Comparison of ENCODE assay signal across 17 cellular contexts in the genomic region with DNA sequence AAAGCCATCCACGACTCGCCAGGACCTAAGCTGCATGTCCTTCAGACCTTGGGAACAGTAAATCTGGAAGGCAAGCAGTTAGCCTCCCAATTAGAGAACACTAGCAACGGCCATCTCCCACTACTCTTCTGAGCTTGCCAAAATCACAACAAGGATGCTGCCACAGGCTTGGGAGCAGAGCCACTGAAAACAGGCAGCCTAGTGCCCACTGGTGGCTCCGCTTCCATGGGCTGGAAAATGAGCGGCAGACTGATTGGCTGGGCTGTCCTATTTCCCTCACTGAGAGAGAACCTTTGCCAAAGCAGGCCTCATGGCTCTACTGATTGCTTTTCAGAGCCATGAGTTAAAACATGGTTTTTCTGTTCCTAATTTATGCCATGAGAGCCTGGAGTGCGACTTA.
DNase-seq lines count a peak whose midpoint lies in the region; ATAC-seq and TF ChIP-seq lines count a peak whose summit lies in the region.
"Had no signal": no experiment of that assay in that cellular context is flagged by ENCODE, and none has a peak within 500 bp of the region (broad histone marks: within the 10 kb centered on the region; RNA-seq: fewer than 3 reads in every experiment).

No MANE protein-coding gene starts in this region.

- H4K20me1 ChIP-seq in osteoblast (ENCODE audit: insufficient read depth, low read length) = no peaks in the 10 kb centered on the region
- H4K20me1 ChIP-seq: BLaER1 treated with 17β-estradiol and CSF1 and Interleukin-3, amounts not matched to agents 10 nM and 100 nM had no signal

- H3K4me3 ChIP-seq in astrocyte of the cerebellum (ENCODE audit: low read depth, low read length) (no peak overlapping the region), osteoblast (ENCODE audit: insufficient read depth, low read length) (no peak overlapping the region)
- H3K4me3 ChIP-seq: BLaER1 treated with 17β-estradiol and CSF1 and Interleukin-3, amounts not matched to agents 10 nM and 100 nM; HAP-1; vagina had no signal

- H3K9me3 ChIP-seq in osteoblast (ENCODE audit: low read depth, low read length) = no peaks in the 10 kb centered on the region
- H3K9me3 ChIP-seq: BLaER1 treated with 17β-estradiol and CSF1 and Interleukin-3, amounts not matched to agents 10 nM and 100 nM; HAP-1; neutrophil; vagina had no signal

- ATAC-seq in Right ventricle myocardium superior (ENCODE audit: poor library complexity) = peak; percentile 81
- ATAC-seq: stimulated activated naive CD8-positive, alpha-beta T cell treated with anti-CD3 and anti-CD28 coated beads, Interleukin-15, Interleukin-2, amounts not matched to agents 100 U/mL and 50 U/mL, for 24 hours had no signal

- H3K36me3 ChIP-seq in osteoblast (ENCODE audit: insufficient read depth, low read length) = no peaks in the 10 kb centered on the region
- H3K36me3 ChIP-seq: BLaER1 treated with 17β-estradiol and CSF1 and Interleukin-3, amounts not matched to agents 10 nM and 100 nM; HAP-1; neutrophil; vagina had no signal

- H2AFZ ChIP-seq in osteoblast (ENCODE audit: low read length) = peak overlapping the region; percentile 37

- in situ Hi-C loops in astrocyte of the cerebellum (cut with HindIII; ENCODE audit: low sequenced_read_pairs) = loop anchor here (25.0 kb wide), 2 partner anchors 230 to 620 kb away; partner anchors contain the start of gene OSR1

- no peaks in the 10 kb centered on the region for H3K79me2 ChIP-seq in osteoblast (ENCODE audit: insufficient read depth, low read length)

- DNase-seq in ELF-1 (ENCODE audit: low read depth, low spot score) (peak; percentile 3), astrocyte of the cerebellum (ENCODE audit: low read depth) (no peak), Right ventricle myocardium superior (peak; percentile 50), osteoblast (ENCODE audit: insufficient read length, low spot score, missing footprints) (no peak), dedifferentiated amniotic fluid mesenchymal stem cell (ENCODE audit: extremely low spot score) (no peak), putamen (ENCODE audit: low spot score) (no peak), NCI-H128 (lab: John Stamatoyannopoulos, UW; ENCODE audit: unreplicated experiment) (no peak), NCI-H2196 (lab: John Stamatoyannopoulos, UW; ENCODE audit: unreplicated experiment) (no peak)
- DNase-seq: activated effector memory CD4-positive, alpha-beta T cell treated with Interleukin-2 at 50 U/mL for 16 hours; mesenchymal stem cell; NCI-H1092; small intestine; stimulated activated naive CD8-positive, alpha-beta T cell treated with anti-CD3 and anti-CD28 coated beads, Interleukin-15, Interleukin-2, amounts not matched to agents 100 U/mL and 50 U/mL, for 24 hours had no signal

- H3K27ac ChIP-seq in osteoblast (ENCODE audit: low read depth, low read length) = no peak overlapping the region
- H3K27ac ChIP-seq: BLaER1 treated with 17β-estradiol and CSF1 and Interleukin-3, amounts not matched to agents 10 nM and 100 nM; neutrophil; vagina had no signal

- no peaks in the 10 kb centered on the region for H3K27me3 ChIP-seq in osteoblast (ENCODE audit: insufficient read depth, low read length)
- H3K27me3 ChIP-seq: BLaER1 treated with 17β-estradiol and CSF1 and Interleukin-3, amounts not matched to agents 10 nM and 100 nM; neutrophil; vagina had no signal

- intact Hi-C loops in Right ventricle myocardium superior (cut with DNase I) = loop anchor here (5.0 to 10.0 kb wide), 2 partner anchors 220 to 1122 kb away; no protein-coding TSS in a partner anchor

- peak; percentile 25 for TF ChIP-seq CTCF in astrocyte of the cerebellum (IDR thresholded peaks at IDR 0.05; ENCODE audit: low read depth, low read length, missing control alignments)
- TF ChIP-seq CTCF in osteoblast (IDR thresholded peaks at IDR 0.05; ENCODE audit: extremely low read depth, low read depth, low read length) = peak; percentile 32

- no peaks in the 10 kb centered on the region for H3K4me1 ChIP-seq in osteoblast (ENCODE audit: insufficient read depth, low read length)
- H3K4me1 ChIP-seq: BLaER1 treated with 17β-estradiol and CSF1 and Interleukin-3, amounts not matched to agents 10 nM and 100 nM; HAP-1; vagina had no signal

- H3K4me2 ChIP-seq in osteoblast (ENCODE audit: insufficient read depth, low read length) = no peak overlapping the region
- H3K4me2 ChIP-seq: BLaER1 treated with 17β-estradiol and CSF1 and Interleukin-3, amounts not matched to agents 10 nM and 100 nM had no signal

Comparison
In these comparisons a context has a peak if more than half of its experiments do, and no peak if none do; other contexts are left out.
1. DNase-seq: peak in ELF-1 (single experiment) and Right ventricle myocardium superior (single experiment); none in astrocyte of the cerebellum (single experiment), osteoblast (single experiment), dedifferentiated amniotic fluid mesenchymal stem cell (single experiment), putamen (single experiment), NCI-H128 (single experiment) and NCI-H2196 (single experiment).